17 cellular contexts compared by ENCODE assay signal in the genomic region with DNA sequence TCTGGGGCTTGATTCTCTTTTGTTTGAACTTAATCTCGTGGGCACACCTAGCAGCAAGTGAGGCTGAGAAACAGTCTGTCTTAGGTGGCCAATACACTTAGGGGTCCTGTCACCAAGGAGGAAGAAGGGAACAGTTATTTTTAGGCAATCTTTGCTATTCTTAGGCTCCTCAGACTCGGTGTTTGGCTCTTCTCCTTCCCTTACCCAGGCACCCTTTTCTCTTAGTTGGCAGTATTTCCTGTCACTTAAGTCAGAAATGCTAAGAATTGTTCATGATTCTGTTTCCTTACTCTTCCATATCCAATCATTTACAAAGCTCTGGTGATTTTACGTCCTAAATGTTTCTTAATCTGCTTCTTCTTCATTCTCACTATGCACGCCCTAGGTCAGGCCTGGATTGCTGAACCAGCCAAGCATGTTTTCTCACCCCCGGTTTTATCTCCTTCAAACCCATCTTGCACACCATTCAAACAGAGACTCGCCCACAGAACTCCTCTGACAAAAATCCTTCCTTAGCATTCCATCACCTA. TPM values are rescaled to one million over a fixed set of nuclear protein-coding genes. Genes with fewer than 3 reads are reported as not detected.
"Had no signal": no experiment of that assay in that cellular context is flagged by ENCODE, and none has a peak within 500 bp of the region (broad histone marks: within the 10 kb centered on the region; RNA-seq: fewer than 3 reads in every experiment).

No MANE protein-coding gene starts in this region.

- H3K4me3 ChIP-seq: body of pancreas, coronary artery, gastrocnemius medialis, heart left ventricle, lung, tibial nerve, vagina had no signal

- H3K27me3 Mint-ChIP-seq: activated CD4-positive, alpha-beta memory T cell treated with anti-CD3 and anti-CD28 coated beads for 36 hours; central memory CD8-positive, alpha-beta T cell had no signal

- DNase-seq: activated gamma-delta T cell; activated T-cell treated with anti-CD3 and anti-CD28 coated beads, Interleukin-2, amount 50 U/mL, for 4 hours; body of pancreas; effector CD8-positive, alpha-beta T cell; gastrocnemius medialis; heart left ventricle; left cardiac atrium; retina; stimulated activated CD4-positive, alpha-beta T cell treated with anti-CD3 and anti-CD28 coated beads, Interleukin-12 subunit alpha, Interleukin-12 subunit beta, amount 100 ng/mL, for 4 hours had no signal

- ATAC-seq: body of pancreas, gastrocnemius medialis had no signal

- H3K9me3 ChIP-seq: body of pancreas, gastrocnemius medialis, heart left ventricle, tibial nerve, vagina had no signal

- H3K4me3 Mint-ChIP-seq: activated CD4-positive, alpha-beta memory T cell treated with anti-CD3 and anti-CD28 coated beads for 36 hours; activated T-cell treated with anti-CD3 and anti-CD28 coated beads, Interleukin-2, amount 50 U/mL, for 4 hours; central memory CD8-positive, alpha-beta T cell; T-helper 2 cell treated with Interferon-gamma antibody and Interleukin-4, amounts not matched to agents 5 μg/mL and 100 μg/mL, for 36 hours had no signal

- H3K4me1 Mint-ChIP-seq: central memory CD8-positive, alpha-beta T cell had no signal

- H3K4me1 ChIP-seq: body of pancreas had no signal

- H3K9me3 Mint-ChIP-seq: activated CD4-positive, alpha-beta memory T cell treated with anti-CD3 and anti-CD28 coated beads for 36 hours; activated naive CD4-positive, alpha-beta T cell treated with anti-CD3 and anti-CD28 coated beads, Interleukin-2, amount 50 U/mL, for 72 hours; activated T-cell treated with anti-CD3 and anti-CD28 coated beads, Interleukin-2, amount 50 U/mL, for 4 hours; central memory CD8-positive, alpha-beta T cell; T-helper 2 cell treated with Interferon-gamma antibody and Interleukin-4, amounts not matched to agents 5 μg/mL and 100 μg/mL, for 36 hours had no signal

- H3K27me3 ChIP-seq: body of pancreas, gastrocnemius medialis, heart left ventricle, tibial nerve, vagina had no signal

- H3K27ac Mint-ChIP-seq: activated CD4-positive, alpha-beta memory T cell treated with anti-CD3 and anti-CD28 coated beads for 36 hours; activated naive CD4-positive, alpha-beta T cell treated with anti-CD3 and anti-CD28 coated beads, Interleukin-2, amount 50 U/mL, for 72 hours; T-helper 2 cell treated with Interferon-gamma antibody and Interleukin-4, amounts not matched to agents 5 μg/mL and 100 μg/mL, for 36 hours had no signal

- H3K27ac ChIP-seq: body of pancreas, coronary artery, gastrocnemius medialis, heart left ventricle, tibial nerve, vagina had no signal

RNA-seq across cellular contexts. Expression of a gene that starts 45.2 kb away (rescaled TPM):
- total RNA-seq: body of pancreas, vagina had no signal
